In genomic region chrX:109831326-109831985, GRCh38 we compare ENCODE assay signal across 25 cellular contexts.
A peak's percentile ranks its signal among the peaks of the same experiment; 100 is the strongest.
DNase-seq lines count a peak whose midpoint lies in the region; ATAC-seq, FAIRE-seq and TF ChIP-seq lines count a peak whose summit lies in the region.
"Had no signal": no experiment of that assay in that cellular context is flagged by ENCODE, and none has a peak within 500 bp of the region (broad histone marks: within the 10 kb centered on the region; RNA-seq: fewer than 3 reads in every experiment).

No MANE protein-coding gene starts in this region.

- POLR2A ChIA-PET in GM12878 (lab: Charles Lee): interaction anchor here (0.5 to 2.8 kb wide), 9 partner anchors 9 to 1492 kb away, joined by 3 to 11 read pairs (median 4); no protein-coding TSS in a partner anchor

- H3K27ac Mint-ChIP-seq in CD14-positive monocyte: peak overlapping the region; percentile 71 to 91 (median 75)

- SMC1A ChIA-PET in GM12878 (lab: Charles Lee; ENCODE audit: uncharacterized antibody, unreplicated experiment): interaction anchor here (0.7 to 4.3 kb wide), 19 partner anchors 8 to 119 kb away, joined by 3 to 44 read pairs (median 5); no protein-coding TSS in a partner anchor

- H3K27ac ChIP-seq in GM12878 (ENCODE audit: control insufficient read depth, insufficient read depth): no peak overlapping the region
- H3K27ac ChIP-seq: C4-2B, suprapubic skin had no signal

- H4K20me1 ChIP-seq in GM12878 (ENCODE audit: control insufficient read depth, insufficient read depth): no peaks in the 10 kb centered on the region

- no peak for FAIRE-seq in GM12878 (lab: Jason Lieb, UNC)
- FAIRE-seq: A204.1, frontal cortex, GM12891, H54 had no signal

- no peak for TF ChIP-seq RAD21 in GM12878 (IDR thresholded peaks at IDR 0.05; ENCODE audit: insufficient read depth, low read depth, low read length)

- H3K4me3 ChIP-seq in GM12878: no peak overlapping the region
- H3K4me3 ChIP-seq: spleen, suprapubic skin had no signal

- DNase-seq in CD14-positive monocyte (ENCODE audit: low spot score): no peak
- DNase-seq in GM12878 (ENCODE audit: low read depth, low spot score): no peak
- DNase-seq in NCI-H1105 (lab: John Stamatoyannopoulos, UW): no peak
- DNase-seq in NCI-H2107 (lab: John Stamatoyannopoulos, UW): no peak
- no peak for DNase-seq in DMS79 treated with DMSO at 0.1 percent for 48 hours (lab: John Stamatoyannopoulos, UW)
- DNase-seq: activated CD4-positive, alpha-beta T cell treated with anti-CD3 and anti-CD28 coated beads for 4 hours; activated gamma-delta T cell; DMS 273 treated with DMSO at 0.1 percent for 48 hours; erythroblast; GF-D8; midbrain; MM.1S; NCI-H1930; spleen had no signal

- CTCF ChIA-PET in GM12878 (lab: Yijun Ruan, JAX): interaction anchor here (0.9 to 2.0 kb wide), 5 partner anchors 10 to 57 kb away, joined by 3 to 4 read pairs (median 3); no protein-coding TSS in a partner anchor

- no peaks in the 10 kb centered on the region for H3K36me3 ChIP-seq in GM12878 (ENCODE audit: control insufficient read depth in 2 of 2, insufficient read depth in 2 of 2, low read length in 1 of 2)
- H3K36me3 ChIP-seq: spleen, suprapubic skin had no signal

- H3K9ac ChIP-seq in GM12878 (ENCODE audit: control insufficient read depth, insufficient read depth, low read length): no peak overlapping the region

- peaks cover 0 to 18% (median 1%) of the 10 kb centered on the region in 3 donors for H3K27me3 Mint-ChIP-seq in CD14-positive monocyte (ENCODE audit: low read depth in 3 of 3)

- TF ChIP-seq CTCF in CD14-positive monocyte (IDR thresholded peaks at IDR 0.05): no peak
- TF ChIP-seq CTCF in GM12878 (IDR thresholded peaks at IDR 0.05 in 2 of 3, conservative IDR thresholded peaks at IDR 0.05 in 1 of 3; ENCODE audit: control insufficient read depth in 2 of 3, extremely low read depth in 1 of 3, insufficient read depth in 1 of 3, low read depth in 3 of 3, low read length in 3 of 3): no peak

- in situ Hi-C loops in GM12878 (cut with MboI): no loop called here

- H3K4me1 Mint-ChIP-seq in CD14-positive monocyte: peaks cover 22% of the 10 kb centered on the region

- no peak overlapping the region for H3K4me2 ChIP-seq in GM12878 (ENCODE audit: control insufficient read depth, insufficient read depth)

- no peak overlapping the region for H3K4me3 Mint-ChIP-seq in CD14-positive monocyte
- H3K4me3 Mint-ChIP-seq: IgD-negative memory B cell, neural crest cell had no signal

- BruUV-seq in GM12878 (replicated peaks; lab: Mats Ljungman, UMichigan): no TSS peak

- no peaks in the 10 kb centered on the region for H3K36me3 Mint-ChIP-seq in CD14-positive monocyte
- H3K36me3 Mint-ChIP-seq: IgD-negative memory B cell had no signal

- 16% methylated on average over 6 of the region's 6 CpGs for WGBS in GM12878 (ENCODE audit: insufficient coverage, insufficient replicate concordance, low lambda C conversion rate, missing lambda C conversion rate)

- RAD21 ChIA-PET in GM12878 (lab: Charles Lee; ENCODE audit: unreplicated experiment): interaction anchor here (0.8 to 2.8 kb wide), 13 partner anchors 8 to 122 kb away, joined by 3 to 20 read pairs (median 9); partner anchors contain the start of gene ACSL4

- H3K27me3 ChIP-seq in GM12878 (replicated peaks in 1 of 2; ENCODE audit: control insufficient read depth in 2 of 2, insufficient read depth in 2 of 2, low read length in 1 of 2): no peaks in the 10 kb centered on the region
- H3K27me3 ChIP-seq: suprapubic skin had no signal

- TF ChIP-seq POLR2A in GM12878 (IDR thresholded peaks at IDR 0.05; ENCODE audit: low read depth, low read length): no peak

- ATAC-seq in GM19351 (IDR thresholded peaks at IDR 0.05; ENCODE audit: unreplicated experiment) (peak; percentile 58), HG02763 (IDR thresholded peaks at IDR 0.05; ENCODE audit: unreplicated experiment) (peak; percentile 39), GM12878 (peak; percentile 62), GM21367 (IDR thresholded peaks at IDR 0.05; ENCODE audit: unreplicated experiment) (no peak)

- no peak for TF ChIP-seq EP300 in GM12878 (IDR thresholded peaks at IDR 0.05; ENCODE audit: borderline replicate concordance in 1 of 2, control insufficient read depth in 1 of 2, low read depth in 2 of 2, low read length in 2 of 2)

- peaks cover 0 to 2% (median 0%) of the 10 kb centered on the region in 7 donors for H3K9me3 Mint-ChIP-seq in CD14-positive monocyte

- no peak overlapping the region for H2AFZ ChIP-seq in GM12878 (ENCODE audit: control insufficient read depth, low read depth, low read length)

- no peaks in the 10 kb centered on the region for H3K9me3 ChIP-seq in GM12878 (replicated peaks; ENCODE audit: control insufficient read depth, insufficient read depth, low read length)
- H3K9me3 ChIP-seq: spleen, suprapubic skin had no signal

- no peaks in the 10 kb centered on the region for H3K4me1 ChIP-seq in GM12878 (ENCODE audit: control insufficient read depth, insufficient read depth, low read length)
- H3K4me1 ChIP-seq: spleen, suprapubic skin had no signal

- intact Hi-C loops in CD14-positive monocyte (cut with micrococcal nuclease) (no loop called here), GM12878 (cut with micrococcal nuclease; ENCODE audit: unreplicated experiment) (no loop called here)

- H3K79me2 ChIP-seq in GM12878 (ENCODE audit: control insufficient read depth, insufficient read depth, low read length): no peaks in the 10 kb centered on the region

TF ChIP-seq in GM12878, 131 proteins besides CTCF, POLR2A, EP300 and RAD21:
- no peak for TF ChIP-seq SIN3A (IDR thresholded peaks at IDR 0.05; ENCODE audit: low read depth, low read length)
- TF ChIP-seq FOS (IDR thresholded peaks at IDR 0.05; ENCODE audit: borderline replicate concordance, extremely low read depth, insufficient read length): no peak
- TF ChIP-seq TARDBP (IDR thresholded peaks at IDR 0.05; ENCODE audit: borderline replicate concordance): no peak
- TF ChIP-seq SIX5 (IDR thresholded peaks at IDR 0.05; ENCODE audit: low read depth, low read length, severe bottlenecking): no peak
- no peak for TF ChIP-seq KLF5 (IDR thresholded peaks at IDR 0.05; ENCODE audit: partially characterized antibody)
- no peak for TF ChIP-seq FOXM1 (IDR thresholded peaks at IDR 0.05; ENCODE audit: low read depth, low read length)
- TF ChIP-seq MTA3 (IDR thresholded peaks at IDR 0.05; ENCODE audit: borderline replicate concordance, low read length): no peak
- TF ChIP-seq PML (IDR thresholded peaks at IDR 0.05; ENCODE audit: low read length): no peak
- no peak for TF ChIP-seq ZSCAN29 (IDR thresholded peaks at IDR 0.05)
- TF ChIP-seq, protein P1, sequence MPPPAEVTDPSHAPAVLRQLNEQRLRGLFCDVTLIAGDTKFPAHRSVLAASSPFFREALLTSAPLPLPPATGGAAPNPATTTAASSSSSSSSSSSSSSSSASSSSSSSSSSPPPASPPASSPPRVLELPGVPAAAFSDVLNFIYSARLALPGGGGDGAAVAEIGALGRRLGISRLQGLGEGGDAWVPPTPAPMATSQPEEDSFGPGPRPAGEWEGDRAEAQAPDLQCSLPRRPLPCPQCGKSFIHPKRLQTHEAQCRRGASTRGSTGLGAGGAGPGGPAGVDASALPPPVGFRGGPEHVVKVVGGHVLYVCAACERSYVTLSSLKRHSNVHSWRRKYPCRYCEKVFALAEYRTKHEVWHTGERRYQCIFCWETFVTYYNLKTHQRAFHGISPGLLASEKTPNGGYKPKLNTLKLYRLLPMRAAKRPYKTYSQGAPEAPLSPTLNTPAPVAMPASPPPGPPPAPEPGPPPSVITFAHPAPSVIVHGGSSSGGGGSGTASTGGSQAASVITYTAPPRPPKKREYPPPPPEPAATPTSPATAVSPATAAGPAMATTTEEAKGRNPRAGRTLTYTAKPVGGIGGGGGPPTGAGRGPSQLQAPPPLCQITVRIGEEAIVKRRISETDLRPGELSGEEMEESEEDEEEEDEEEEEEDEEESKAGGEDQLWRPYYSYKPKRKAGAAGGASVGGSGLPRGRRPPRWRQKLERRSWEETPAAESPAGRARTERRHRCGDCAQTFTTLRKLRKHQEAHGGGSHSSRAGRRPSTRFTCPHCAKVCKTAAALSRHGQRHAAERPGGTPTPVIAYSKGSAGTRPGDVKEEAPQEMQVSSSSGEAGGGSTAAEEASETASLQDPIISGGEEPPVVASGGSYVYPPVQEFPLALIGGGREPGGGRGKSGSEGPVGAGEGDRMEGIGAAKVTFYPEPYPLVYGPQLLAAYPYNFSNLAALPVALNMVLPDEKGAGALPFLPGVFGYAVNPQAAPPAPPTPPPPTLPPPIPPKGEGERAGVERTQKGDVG (CRISPR knock-in tag; IDR thresholded peaks at IDR 0.05): no peak
- TF ChIP-seq, protein P2, sequence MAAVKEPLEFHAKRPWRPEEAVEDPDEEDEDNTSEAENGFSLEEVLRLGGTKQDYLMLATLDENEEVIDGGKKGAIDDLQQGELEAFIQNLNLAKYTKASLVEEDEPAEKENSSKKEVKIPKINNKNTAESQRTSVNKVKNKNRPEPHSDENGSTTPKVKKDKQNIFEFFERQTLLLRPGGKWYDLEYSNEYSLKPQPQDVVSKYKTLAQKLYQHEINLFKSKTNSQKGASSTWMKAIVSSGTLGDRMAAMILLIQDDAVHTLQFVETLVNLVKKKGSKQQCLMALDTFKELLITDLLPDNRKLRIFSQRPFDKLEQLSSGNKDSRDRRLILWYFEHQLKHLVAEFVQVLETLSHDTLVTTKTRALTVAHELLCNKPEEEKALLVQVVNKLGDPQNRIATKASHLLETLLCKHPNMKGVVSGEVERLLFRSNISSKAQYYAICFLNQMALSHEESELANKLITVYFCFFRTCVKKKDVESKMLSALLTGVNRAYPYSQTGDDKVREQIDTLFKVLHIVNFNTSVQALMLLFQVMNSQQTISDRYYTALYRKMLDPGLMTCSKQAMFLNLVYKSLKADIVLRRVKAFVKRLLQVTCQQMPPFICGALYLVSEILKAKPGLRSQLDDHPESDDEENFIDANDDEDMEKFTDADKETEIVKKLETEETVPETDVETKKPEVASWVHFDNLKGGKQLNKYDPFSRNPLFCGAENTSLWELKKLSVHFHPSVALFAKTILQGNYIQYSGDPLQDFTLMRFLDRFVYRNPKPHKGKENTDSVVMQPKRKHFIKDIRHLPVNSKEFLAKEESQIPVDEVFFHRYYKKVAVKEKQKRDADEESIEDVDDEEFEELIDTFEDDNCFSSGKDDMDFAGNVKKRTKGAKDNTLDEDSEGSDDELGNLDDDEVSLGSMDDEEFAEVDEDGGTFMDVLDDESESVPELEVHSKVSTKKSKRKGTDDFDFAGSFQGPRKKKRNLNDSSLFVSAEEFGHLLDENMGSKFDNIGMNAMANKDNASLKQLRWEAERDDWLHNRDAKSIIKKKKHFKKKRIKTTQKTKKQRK (IDR thresholded peaks at IDR 0.05; ENCODE audit: low read depth, low read length): no peak
